13 cellular contexts compared by ENCODE assay signal in genomic region chr17:78396436-78397335, GRCh38. TPM values are rescaled to one million over a fixed set of nuclear protein-coding genes. Genes with fewer than 3 reads are reported as not detected.
DNase-seq lines count a peak whose midpoint lies in the region; ATAC-seq and TF ChIP-seq lines count a peak whose summit lies in the region.
"Had no signal": no experiment of that assay in that cellular context is flagged by ENCODE, and none has a peak within 500 bp of the region (broad histone marks: within the 10 kb centered on the region; RNA-seq: fewer than 3 reads in every experiment).

No MANE protein-coding gene starts in this region.

- WGBS in psoas muscle, 3 donors, result 15 to 28% (median 20%) methylated on average over 14 of the region's 14 CpGs
- WGBS in SK-N-SH (ENCODE audit: low lambda C conversion rate), result 91% methylated on average over 14 of the region's 14 CpGs

- peak; percentile 48 to 75 (median 66) for ATAC-seq in psoas muscle

- H3F3A ChIP-seq in SK-N-SH (replicated peaks; ENCODE audit: insufficient read depth), result peaks cover 8% of the 10 kb centered on the region

- DNase-seq in LHCN-M2 (ENCODE audit: low read depth) (peak; percentile 33), ascending aorta (ENCODE audit: low spot score in 2 of 2) (peak; percentile 64 to 86), cardiac septum (ENCODE audit: low spot score) (peak; percentile 77), psoas muscle (peak; percentile 43 to 64), glomerular visceral epithelial cell (ENCODE audit: extremely low spot score) (no peak), AG20443 (ENCODE audit: low spot score) (no peak), SK-N-SH (no peak), A673 (ENCODE audit: low spot score) (no peak)
- DNase-seq: activated CD4-positive, CD25-positive, alpha-beta regulatory T cell treated with anti-CD3 and anti-CD28 coated beads, Interleukin-2, amount 50 U/mL, for 72 hours; central memory CD4-positive, alpha-beta T cell; esophagus squamous epithelium; NCI-H526 had no signal

- H3K79me2 ChIP-seq in SK-N-SH (ENCODE audit: insufficient read depth), result peaks cover 72% of the 10 kb centered on the region

- H2AFZ ChIP-seq in SK-N-SH (ENCODE audit: low read depth), result no peak overlapping the region

- CTCF ChIA-PET in SK-N-SH (lab: Yijun Ruan, JAX) (interaction anchor here (1.0 to 4.0 kb wide), 6 partner anchors 12 to 284 kb away, joined by 3 to 17 read pairs (median 7); no protein-coding TSS in a partner anchor), A673 (lab: Charles Lee) (no interaction called here)

- no peaks in the 10 kb centered on the region for H3K9me3 ChIP-seq in ascending aorta
- H3K9me3 ChIP-seq in psoas muscle, result no peaks in the 10 kb centered on the region
- H3K9me3 ChIP-seq in SK-N-SH, result no peaks in the 10 kb centered on the region
- H3K9me3 ChIP-seq in A673 (ENCODE audit: low read depth, low read length, poor library complexity, severe bottlenecking), result no peaks in the 10 kb centered on the region
- H3K9me3 ChIP-seq: esophagus squamous epithelium had no signal

- intact Hi-C loops in ascending aorta (cut with DNase I), result loop anchor here (1.0 kb wide), 1 partner anchor 36 kb away; the partner anchor contains the start of gene SOCS3
- intact Hi-C loops in cardiac septum (cut with DNase I), result loop anchor here (1.0 kb wide), 1 partner anchor 36 kb away; the partner anchor contains the start of gene SOCS3
- intact Hi-C loops in psoas muscle (cut with DNase I), result no loop called here
- intact Hi-C loops in A673 (cut with micrococcal nuclease; ENCODE audit: unreplicated experiment), result no loop called here

- TF ChIP-seq CTCF in ascending aorta (IDR thresholded peaks at IDR 0.05) (no peak), psoas muscle (IDR thresholded peaks at IDR 0.05) (no peak), SK-N-SH (IDR thresholded peaks at IDR 0.05) (no peak), A673 (conservative IDR thresholded peaks at IDR 0.05; ENCODE audit: low read depth, low read length) (no peak)

- no peak overlapping the region for H3K9ac ChIP-seq in SK-N-SH

- no peaks in the 10 kb centered on the region for H3K27me3 ChIP-seq in ascending aorta
- no peaks in the 10 kb centered on the region for H3K27me3 ChIP-seq in psoas muscle (ENCODE audit: insufficient read depth in 3 of 3, low read length in 2 of 3)
- H3K27me3 ChIP-seq in SK-N-SH (ENCODE audit: insufficient read depth), result no peaks in the 10 kb centered on the region
- no peaks in the 10 kb centered on the region for H3K27me3 ChIP-seq in A673 (replicated peaks; ENCODE audit: insufficient read depth, low read depth, low read length, poor library complexity)
- H3K27me3 ChIP-seq: esophagus squamous epithelium had no signal

- no peaks in the 10 kb centered on the region for H3K9me2 ChIP-seq in SK-N-SH

- peaks cover 57% of the 10 kb centered on the region for H4K20me1 ChIP-seq in SK-N-SH (ENCODE audit: insufficient read depth)

- BruUV-seq in A673 (replicated peaks; lab: Mats Ljungman, UMichigan), result no TSS peak

- H3K36me3 ChIP-seq in ascending aorta (peaks cover 33 to 47% of the 10 kb centered on the region in 2 donors), psoas muscle (ENCODE audit: insufficient read depth in 1 of 2, low read depth in 1 of 2) (peaks cover 4 to 64% of the 10 kb centered on the region in 2 donors), SK-N-SH (replicated peaks in 1 of 2; ENCODE audit: control insufficient read depth in 1 of 2, insufficient read depth in 2 of 2, low read length in 1 of 2) (peaks cover 40 to 60% of the 10 kb centered on the region in 2 experiments), A673 (ENCODE audit: insufficient read depth, low read length, poor library complexity, severe bottlenecking) (peaks cover 41% of the 10 kb centered on the region)

- no peak for TF ChIP-seq EP300 in SK-N-SH (IDR thresholded peaks at IDR 0.05; ENCODE audit: borderline replicate concordance in 1 of 2, low read depth in 1 of 2, low read length in 1 of 2)

- H3K27ac ChIP-seq in ascending aorta (peak overlapping the region; percentile 84 to 89), psoas muscle (peak overlapping the region; percentile 97), SK-N-SH (ENCODE audit: low read depth in 2 of 2, low read length in 1 of 2) (no peak overlapping the region), A673 (ENCODE audit: low read depth, low read length, poor library complexity, severe bottlenecking) (no peak overlapping the region)
- H3K27ac ChIP-seq: SK-N-MC had no signal

- H3K4me1 ChIP-seq in ascending aorta (peaks cover 6 to 28% of the 10 kb centered on the region in 2 donors), psoas muscle (peaks cover 62% of the 10 kb centered on the region), SK-N-SH (ENCODE audit: control insufficient read depth in 1 of 2, insufficient read depth in 2 of 2, low read depth in 1 of 2, low read length in 1 of 2) (peaks cover 3 to 8% of the 10 kb centered on the region in 2 experiments; a peak in 3 of 4 replicates), A673 (ENCODE audit: insufficient read depth, low read length, poor library complexity, severe bottlenecking) (no peaks in the 10 kb centered on the region)

- H3K4me2 ChIP-seq in SK-N-SH, result no peak overlapping the region

- H3K4me3 ChIP-seq in ascending aorta (peak overlapping the region in 1 of 2 donors; percentile 34), psoas muscle (peak overlapping the region; percentile 34), SK-N-SH (ENCODE audit: low read depth in 2 of 2, low read length in 1 of 2) (no peak overlapping the region), A673 (ENCODE audit: low read depth, low read length, poor library complexity, severe bottlenecking) (no peak overlapping the region)
- H3K4me3 ChIP-seq: esophagus squamous epithelium, SK-N-MC had no signal

- no peak for TF ChIP-seq RAD21 in SK-N-SH (IDR thresholded peaks at IDR 0.05; ENCODE audit: low read length)

- POLR2A ChIA-PET in SK-N-SH (lab: Yijun Ruan, JAX), result no interaction called here
- POLR2A ChIA-PET in A673 (lab: Charles Lee; ENCODE audit: low non-redundant PET), result no interaction called here

TF ChIP-seq in SK-N-SH, 30 proteins besides CTCF, POLR2A, EP300 and RAD21:
- TF ChIP-seq TAF1 (IDR thresholded peaks at IDR 0.05; ENCODE audit: borderline replicate concordance, low read depth, low read length), result no peak
- no peak for TF ChIP-seq RXRA (IDR thresholded peaks at IDR 0.05; ENCODE audit: borderline replicate concordance, low read depth)
- no peak for TF ChIP-seq ELF1 (IDR thresholded peaks at IDR 0.05)
- no peak for TF ChIP-seq POLR2AphosphoS5 (IDR thresholded peaks at IDR 0.05; ENCODE audit: low read depth, low read length)
TF ChIP-seq in SK-N-SH: peak in this region for 0.

RNA-seq across cellular contexts. Expression of gene PGS1, which starts 18.2 kb away (rescaled TPM):
- total RNA-seq in LHCN-M2 (2014; rRNA removed) (31.9 and 35.0 TPM in 2 replicates), ascending aorta (41.8 TPM), cardiac septum (22.1 TPM), psoas muscle (10 to 100 TPM; 15.0 to 24.2 (median 20.3) TPM), A673 (2021) (42.5 and 44.2 TPM in 2 replicates)
- polyA plus RNA-seq in LHCN-M2 (2012), result 16.3 TPM
- polyA plus RNA-seq in psoas muscle (10 to 100 TPM; 10.2 to 16.3 (median 15.5) TPM), SK-N-SH (2012; rRNA removed) (88.4 and 106 TPM in 2 replicates)
- 35.9 and 56.9 TPM in 2 replicates for polyA plus RNA-seq in SK-N-SH (2012; cell fraction: cytosol; rRNA removed)
- polyA plus RNA-seq in SK-N-SH (2012; cell fraction: nucleus; rRNA removed), result 264 and 311 TPM in 2 replicates

RNA-seq across cellular contexts. Expression of gene SOCS3, which starts 36.8 kb away (rescaled TPM):
- total RNA-seq in LHCN-M2 (2014; rRNA removed) (29.3 and 32.8 TPM in 2 replicates), ascending aorta (620 TPM), cardiac septum (49.9 TPM), psoas muscle (10 to 100 TPM in 3 of 4 donors, 1 to 10 TPM in 1; 8.5 to 43.5 (median 23.6) TPM), A673 (2021) (7.2 and 9.5 TPM in 2 replicates)
- polyA plus RNA-seq in LHCN-M2 (2012), result 7.4 TPM
- polyA plus RNA-seq in psoas muscle (10 to 100 TPM in 1 of 3 donors, 1 to 10 TPM in 2; 5.3 to 24.4 (median 7.5) TPM), SK-N-SH (2012; rRNA removed) (24.9 and 26.1 TPM in 2 replicates)
- 16.5 and 23.9 TPM in 2 replicates for polyA plus RNA-seq in SK-N-SH (2012; cell fraction: cytosol; rRNA removed)
- 51.0 and 55.2 TPM in 2 replicates for polyA plus RNA-seq in SK-N-SH (2012; cell fraction: nucleus; rRNA removed)

Comparison
In these comparisons a context has a peak if more than half of its experiments do, and no peak if none do; other contexts are left out.
1. DNase-seq: peak in LHCN-M2 (single experiment), ascending aorta (2 of 2), cardiac septum (single experiment) and psoas muscle (2 of 2); none in glomerular visceral epithelial cell (single experiment), AG20443 (single experiment), SK-N-SH (single experiment) and A673 (single experiment).
2. H3K27ac ChIP-seq: peak in ascending aorta (2 of 2) and psoas muscle (single experiment); none in SK-N-SH (0 of 2) and A673 (single experiment).
3. RNA of gene SOCS3, which starts 36.8 kb away (total RNA-seq): 620 TPM in ascending aorta (single experiment); 49.9 TPM in cardiac septum (single experiment), 8.5 to 43.5 TPM in psoas muscle, 29.3 to 32.8 TPM in LHCN-M2 and 7.2 to 9.5 TPM in A673; every median in the first group is over 10 times any median in the second.
4. intact Hi-C loops: an anchor here in ascending aorta (1.0 kb wide) and cardiac septum (1.0 kb wide); none called in psoas muscle and A673.